Comparison of ENCODE assay signal across 2 cellular contexts in genomic region chr7:158507917-158508316, GRCh38.
TF ChIP-seq lines count a peak whose summit lies in the region.

No MANE protein-coding gene starts in this region.

TF ChIP-seq in H1, 55 proteins besides CTCF, POLR2A, EP300 and RAD21:
- no peak for TF ChIP-seq GABPA (IDR thresholded peaks at IDR 0.05; ENCODE audit: borderline replicate concordance, insufficient read depth, low read length)
TF ChIP-seq in H1: peak in this region for 0.

TF ChIP-seq in HepG2, 621 proteins besides CTCF, POLR2A, EP300 and RAD21 (continued from another document):
- TF ChIP-seq XRCC5 (optimal IDR thresholded peaks at IDR 0.05; ENCODE audit: low read length) (no peak), ZNF263 (CRISPR knock-in tag; IDR thresholded peaks at IDR 0.05) (no peak), SP140L (CRISPR knock-in tag; IDR thresholded peaks at IDR 0.05; ENCODE audit: borderline replicate concordance) (no peak), ARID3A (IDR thresholded peaks at IDR 0.05; ENCODE audit: low read depth, low read length) (no peak), ZBTB46 (CRISPR knock-in tag; IDR thresholded peaks at IDR 0.05; ENCODE audit: borderline replicate concordance) (no peak), TFDP1 (CRISPR knock-in tag; IDR thresholded peaks at IDR 0.05; ENCODE audit: borderline replicate concordance) (no peak)
